1 cellular context compared by ENCODE assay signal in the genomic region with DNA sequence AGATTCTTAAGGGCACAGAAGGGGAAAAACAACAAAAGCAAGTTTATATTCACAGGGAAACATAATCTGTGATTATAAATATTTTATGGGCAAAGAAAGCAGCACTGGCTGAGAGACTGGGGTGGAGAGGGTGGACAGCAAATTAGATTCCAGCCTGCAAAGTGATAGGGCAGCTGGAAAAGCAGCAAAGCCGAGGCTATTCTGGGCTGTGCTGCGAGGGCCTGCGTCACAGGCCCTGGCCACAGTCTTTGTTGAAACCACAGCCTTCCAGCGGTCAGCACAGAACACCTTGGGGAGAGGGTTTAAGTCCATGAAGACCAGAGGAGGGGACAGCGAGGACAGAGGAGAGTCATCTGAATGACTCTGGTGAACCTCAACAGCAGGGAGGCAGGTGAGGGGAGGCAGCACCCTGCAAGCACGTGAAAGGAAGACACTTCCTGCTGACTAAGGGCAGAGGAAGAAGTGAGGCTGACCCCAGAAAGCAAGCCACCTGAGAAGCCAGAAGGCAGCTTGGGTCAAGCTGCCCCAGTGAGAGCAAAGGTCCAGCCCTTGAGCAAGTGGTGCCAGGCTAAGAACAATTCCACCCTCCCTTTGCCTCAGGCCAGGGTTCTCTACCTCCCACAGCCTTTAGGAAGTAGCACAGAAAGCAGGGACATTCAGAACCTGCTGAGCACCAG.
TF ChIP-seq lines count a peak whose summit lies in the region.

No MANE protein-coding gene starts in this region.

TF ChIP-seq in GM23338, 12 proteins besides CTCF, POLR2A, EP300 and RAD21 (continued from another document):
- TF ChIP-seq, protein P1, sequence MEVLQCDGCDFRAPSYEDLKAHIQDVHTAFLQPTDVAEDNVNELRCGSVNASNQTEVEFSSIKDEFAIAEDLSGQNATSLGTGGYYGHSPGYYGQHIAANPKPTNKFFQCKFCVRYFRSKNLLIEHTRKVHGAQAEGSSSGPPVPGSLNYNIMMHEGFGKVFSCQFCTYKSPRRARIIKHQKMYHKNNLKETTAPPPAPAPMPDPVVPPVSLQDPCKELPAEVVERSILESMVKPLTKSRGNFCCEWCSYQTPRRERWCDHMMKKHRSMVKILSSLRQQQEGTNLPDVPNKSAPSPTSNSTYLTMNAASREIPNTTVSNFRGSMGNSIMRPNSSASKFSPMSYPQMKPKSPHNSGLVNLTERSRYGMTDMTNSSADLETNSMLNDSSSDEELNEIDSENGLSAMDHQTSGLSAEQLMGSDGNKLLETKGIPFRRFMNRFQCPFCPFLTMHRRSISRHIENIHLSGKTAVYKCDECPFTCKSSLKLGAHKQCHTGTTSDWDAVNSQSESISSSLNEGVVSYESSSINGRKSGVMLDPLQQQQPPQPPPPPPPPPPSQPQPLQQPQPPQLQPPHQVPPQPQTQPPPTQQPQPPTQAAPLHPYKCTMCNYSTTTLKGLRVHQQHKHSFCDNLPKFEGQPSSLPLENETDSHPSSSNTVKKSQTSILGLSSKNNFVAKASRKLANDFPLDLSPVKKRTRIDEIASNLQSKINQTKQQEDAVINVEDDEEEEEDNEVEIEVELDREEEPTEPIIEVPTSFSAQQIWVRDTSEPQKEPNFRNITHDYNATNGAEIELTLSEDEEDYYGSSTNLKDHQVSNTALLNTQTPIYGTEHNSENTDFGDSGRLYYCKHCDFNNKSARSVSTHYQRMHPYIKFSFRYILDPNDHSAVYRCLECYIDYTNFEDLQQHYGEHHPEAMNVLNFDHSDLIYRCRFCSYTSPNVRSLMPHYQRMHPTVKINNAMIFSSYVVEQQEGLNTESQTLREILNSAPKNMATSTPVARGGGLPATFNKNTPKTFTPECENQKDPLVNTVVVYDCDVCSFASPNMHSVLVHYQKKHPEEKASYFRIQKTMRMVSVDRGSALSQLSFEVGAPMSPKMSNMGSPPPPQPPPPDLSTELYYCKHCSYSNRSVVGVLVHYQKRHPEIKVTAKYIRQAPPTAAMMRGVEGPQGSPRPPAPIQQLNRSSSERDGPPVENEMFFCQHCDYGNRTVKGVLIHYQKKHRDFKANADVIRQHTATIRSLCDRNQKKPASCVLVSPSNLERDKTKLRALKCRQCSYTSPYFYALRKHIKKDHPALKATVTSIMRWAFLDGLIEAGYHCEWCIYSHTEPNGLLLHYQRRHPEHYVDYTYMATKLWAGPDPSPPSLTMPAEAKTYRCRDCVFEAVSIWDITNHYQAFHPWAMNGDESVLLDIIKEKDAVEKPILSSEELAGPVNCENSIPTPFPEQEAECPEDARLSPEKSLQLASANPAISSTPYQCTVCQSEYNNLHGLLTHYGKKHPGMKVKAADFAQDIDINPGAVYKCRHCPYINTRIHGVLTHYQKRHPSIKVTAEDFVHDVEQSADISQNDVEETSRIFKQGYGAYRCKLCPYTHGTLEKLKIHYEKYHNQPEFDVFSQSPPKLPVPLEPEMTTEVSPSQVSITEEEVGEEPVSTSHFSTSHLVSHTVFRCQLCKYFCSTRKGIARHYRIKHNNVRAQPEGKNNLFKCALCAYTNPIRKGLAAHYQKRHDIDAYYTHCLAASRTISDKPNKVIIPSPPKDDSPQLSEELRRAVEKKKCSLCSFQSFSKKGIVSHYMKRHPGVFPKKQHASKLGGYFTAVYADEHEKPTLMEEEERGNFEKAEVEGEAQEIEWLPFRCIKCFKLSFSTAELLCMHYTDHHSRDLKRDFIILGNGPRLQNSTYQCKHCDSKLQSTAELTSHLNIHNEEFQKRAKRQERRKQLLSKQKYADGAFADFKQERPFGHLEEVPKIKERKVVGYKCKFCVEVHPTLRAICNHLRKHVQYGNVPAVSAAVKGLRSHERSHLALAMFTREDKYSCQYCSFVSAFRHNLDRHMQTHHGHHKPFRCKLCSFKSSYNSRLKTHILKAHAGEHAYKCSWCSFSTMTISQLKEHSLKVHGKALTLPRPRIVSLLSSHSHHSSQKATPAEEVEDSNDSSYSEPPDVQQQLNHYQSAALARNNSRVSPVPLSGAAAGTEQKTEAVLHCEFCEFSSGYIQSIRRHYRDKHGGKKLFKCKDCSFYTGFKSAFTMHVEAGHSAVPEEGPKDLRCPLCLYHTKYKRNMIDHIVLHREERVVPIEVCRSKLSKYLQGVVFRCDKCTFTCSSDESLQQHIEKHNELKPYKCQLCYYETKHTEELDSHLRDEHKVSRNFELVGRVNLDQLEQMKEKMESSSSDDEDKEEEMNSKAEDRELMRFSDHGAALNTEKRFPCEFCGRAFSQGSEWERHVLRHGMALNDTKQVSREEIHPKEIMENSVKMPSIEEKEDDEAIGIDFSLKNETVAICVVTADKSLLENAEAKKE (CRISPR knock-in tag; IDR thresholded peaks at IDR 0.05) = no peak
- TF ChIP-seq, protein P2, sequence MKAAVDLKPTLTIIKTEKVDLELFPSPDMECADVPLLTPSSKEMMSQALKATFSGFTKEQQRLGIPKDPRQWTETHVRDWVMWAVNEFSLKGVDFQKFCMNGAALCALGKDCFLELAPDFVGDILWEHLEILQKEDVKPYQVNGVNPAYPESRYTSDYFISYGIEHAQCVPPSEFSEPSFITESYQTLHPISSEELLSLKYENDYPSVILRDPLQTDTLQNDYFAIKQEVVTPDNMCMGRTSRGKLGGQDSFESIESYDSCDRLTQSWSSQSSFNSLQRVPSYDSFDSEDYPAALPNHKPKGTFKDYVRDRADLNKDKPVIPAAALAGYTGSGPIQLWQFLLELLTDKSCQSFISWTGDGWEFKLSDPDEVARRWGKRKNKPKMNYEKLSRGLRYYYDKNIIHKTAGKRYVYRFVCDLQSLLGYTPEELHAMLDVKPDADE (IDR thresholded peaks at IDR 0.05) = no peak
- TF ChIP-seq EZH2 (IDR thresholded peaks at IDR 0.05; ENCODE audit: low read depth, unreplicated experiment) (no peak), CREB1 (CRISPR knock-in tag; IDR thresholded peaks at IDR 0.05; ENCODE audit: low read depth) (no peak), STAT1 (IDR thresholded peaks at IDR 0.05; ENCODE audit: unreplicated experiment) (no peak), ZNF114 (CRISPR knock-in tag; IDR thresholded peaks at IDR 0.05) (no peak), NANOG (IDR thresholded peaks at IDR 0.05; ENCODE audit: borderline replicate concordance) (no peak)
